Comparison of ENCODE assay signal across 8 cellular contexts in genomic region chr9:131762356-131762932, GRCh38. TPM values are rescaled to one million over a fixed set of nuclear protein-coding genes. Genes with fewer than 3 reads are reported as not detected.
DNase-seq lines count a peak whose midpoint lies in the region; ATAC-seq and TF ChIP-seq lines count a peak whose summit lies in the region.

No MANE protein-coding gene starts in this region.

- peak; percentile 97 for TF ChIP-seq CTCF in GM10266 (IDR thresholded peaks at IDR 0.05; ENCODE audit: control insufficient read depth, insufficient read depth, low read depth, missing control alignments)
- peak; percentile 89 to 96 (median 93) for TF ChIP-seq CTCF in prostate gland (IDR thresholded peaks at IDR 0.05)

- H3K27me3 ChIP-seq in MG63 (peaks cover 12% of the 10 kb centered on the region), prostate gland (replicated peaks; ENCODE audit: insufficient read depth) (no peaks in the 10 kb centered on the region), aorta (ENCODE audit: control insufficient read depth in 1 of 2, insufficient read depth in 2 of 2, low read length in 1 of 2) (no peaks in the 10 kb centered on the region)

- H3K9me3 ChIP-seq in MG63, result no peaks in the 10 kb centered on the region
- H3K9me3 ChIP-seq in prostate gland, result no peaks in the 10 kb centered on the region
- H3K9me3 ChIP-seq in aorta (ENCODE audit: control insufficient read depth, low read length), result no peaks in the 10 kb centered on the region

- peak; percentile 87 to 97 for ATAC-seq in activated naive CD4-positive, alpha-beta T cell treated with anti-CD3 and anti-CD28 coated beads, Interleukin-2, amount 50 U/mL, for 72 hours
- ATAC-seq in aorta (ENCODE audit: low FRiP score), result peak; percentile 93
- no peak for ATAC-seq in HG03196 (IDR thresholded peaks at IDR 0.05; ENCODE audit: unreplicated experiment)

- no peak for TF ChIP-seq POLR2A in prostate gland (IDR thresholded peaks at IDR 0.05)

- no peaks in the 10 kb centered on the region for H3K36me3 Mint-ChIP-seq in activated naive CD4-positive, alpha-beta T cell treated with anti-CD3 and anti-CD28 coated beads, Interleukin-2, amount 50 U/mL, for 72 hours

- no peak overlapping the region for H3K27ac ChIP-seq in prostate gland
- H3K27ac ChIP-seq in aorta (ENCODE audit: low read depth in 1 of 2, low read length in 2 of 2), result no peak overlapping the region

- H3K4me1 ChIP-seq in prostate gland (replicated peaks) (no peaks in the 10 kb centered on the region), aorta (ENCODE audit: control insufficient read depth in 1 of 2, insufficient read depth in 2 of 2, low read length in 2 of 2) (no peaks in the 10 kb centered on the region)

- H3K36me3 ChIP-seq in MG63 (no peaks in the 10 kb centered on the region), prostate gland (no peaks in the 10 kb centered on the region), aorta (ENCODE audit: control insufficient read depth in 1 of 2, insufficient read depth in 2 of 2, low read length in 1 of 2) (no peaks in the 10 kb centered on the region)

- H3K9me3 Mint-ChIP-seq in activated naive CD4-positive, alpha-beta T cell treated with anti-CD3 and anti-CD28 coated beads, Interleukin-2, amount 50 U/mL, for 72 hours, result no peaks in the 10 kb centered on the region

- intact Hi-C loops in cardiac septum (cut with DNase I) (loop anchor here (2.0 to 5.0 kb wide), 3 partner anchors 475 to 506 kb away; no protein-coding TSS in a partner anchor), prostate gland (cut with DNase I) (loop anchor here (5.0 kb wide), 3 partner anchors 475 to 505 kb away; no protein-coding TSS in a partner anchor), aorta (cut with DNase I) (loop anchor here (5.0 kb wide), 3 partner anchors 475 to 505 kb away; no protein-coding TSS in a partner anchor)

- no peak overlapping the region for H3K4me3 ChIP-seq in MG63
- H3K4me3 ChIP-seq in prostate gland, result no peak overlapping the region
- H3K4me3 ChIP-seq in aorta (ENCODE audit: low read length in 2 of 2), result no peak overlapping the region

- 12% methylated on average over 33 of the region's 38 CpGs for WGBS in prostate gland
- WGBS in aorta, 2 donors, result 8% methylated on average over 37 to 38 of the region's 38 CpGs

- peak; percentile 87 for DNase-seq in GM10266 (ENCODE audit: extremely low spot score)
- peak; percentile 56 for DNase-seq in MG63
- DNase-seq in SW480 (ENCODE audit: low spot score), result peak; percentile 48
- DNase-seq in activated naive CD4-positive, alpha-beta T cell treated with anti-CD3 and anti-CD28 coated beads, Interleukin-2, amount 50 U/mL, for 72 hours (ENCODE audit: low spot score in 2 of 2), result peak; percentile 78 to 87
- peak; percentile 87 for DNase-seq in cardiac septum (ENCODE audit: low spot score)
- DNase-seq in prostate gland (ENCODE audit: low spot score), result peak; percentile 57
- peak; percentile 80 to 93 for DNase-seq in aorta

- H3K27ac Mint-ChIP-seq in activated naive CD4-positive, alpha-beta T cell treated with anti-CD3 and anti-CD28 coated beads, Interleukin-2, amount 50 U/mL, for 72 hours, result no peak overlapping the region

RNA-seq across cellular contexts. Expression of gene RAPGEF1, which starts 22.6 kb away (rescaled TPM):
- 19.0 and 31.3 TPM in 2 replicates for total RNA-seq in MG63 (2014; rRNA removed; shearing (Covaris generic); ENCODE audit: low replicate concordance)
- 100 to 1,000 TPM in 1 of 2 donors, 10 to 100 TPM in 1; 45.8 to 105 TPM for total RNA-seq in activated naive CD4-positive, alpha-beta T cell treated with anti-CD3 and anti-CD28 coated beads, Interleukin-2, amount 50 U/mL, for 72 hours
- total RNA-seq in cardiac septum, result 115 TPM
- total RNA-seq in prostate gland, result 10 to 100 TPM; 28.6 to 63.8 TPM
- 10 to 100 TPM; 85.9 to 93.2 TPM for total RNA-seq in aorta
- 10 to 100 TPM; 17.5 to 23.4 TPM for polyA plus RNA-seq in aorta
